Comparison of ENCODE assay signal across 21 cellular contexts in the genomic region with DNA sequence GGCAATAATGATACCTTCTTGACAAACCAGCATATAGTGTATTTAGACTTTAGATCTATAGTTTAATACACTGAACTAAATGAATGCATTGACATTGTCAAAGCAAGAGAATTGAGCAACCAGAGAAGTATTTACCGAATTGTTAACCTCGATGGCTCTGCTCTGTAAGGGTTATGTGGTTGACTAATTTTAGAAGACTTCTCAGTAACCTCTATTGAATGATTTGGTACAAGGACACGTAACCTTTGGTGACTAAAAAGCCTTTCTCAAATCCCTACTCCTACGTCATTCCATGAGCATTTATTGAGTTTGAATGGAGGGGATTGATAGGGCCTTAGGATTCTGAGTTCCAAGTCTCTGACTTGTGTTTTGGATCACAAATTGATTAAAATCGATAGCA.
"Had no signal": no experiment of that assay in that cellular context is flagged by ENCODE, and none has a peak within 500 bp of the region (broad histone marks: within the 10 kb centered on the region; RNA-seq: fewer than 3 reads in every experiment).

No MANE protein-coding gene starts in this region.

- H3K9me3 ChIP-seq: prostate gland, right atrium auricular region, thoracic aorta, upper lobe of right lung had no signal

- DNase-seq: activated CD4-positive, alpha-beta T cell treated with anti-CD3 and anti-CD28 coated beads, Interleukin-2, amount 50 U/mL, for 48 hours; activated gamma-delta T cell treated with Interleukin-2 at 50 U/mL for 16 hours; activated T-cell treated with anti-CD3 and anti-CD28 coated beads for 4 hours; amygdala; effector CD4-positive, alpha-beta T cell; hippocampal formation; islet precursor cell; stimulated activated CD4-positive, alpha-beta T cell treated with anti-CD3 and anti-CD28 coated beads, Interleukin-4, amount 100 ng/mL, for 24 hours; SW 1271; T-helper 2 cell; upper lobe of right lung had no signal

- H3K4me1 ChIP-seq: prostate gland had no signal

- H3K4me3 ChIP-seq: coronary artery, prostate gland, right atrium auricular region, skin epidermis, thoracic aorta, upper lobe of right lung had no signal

- H3K36me3 ChIP-seq: prostate gland, right atrium auricular region, thoracic aorta, upper lobe of right lung had no signal

- H3K4me3 Mint-ChIP-seq: activated naive CD8-positive, alpha-beta T cell; activated T-helper 1 cell treated with anti-CD3 and anti-CD28 coated beads, Interleukin-12 subunit alpha, Interleukin-12 subunit beta, Interleukin-2, Interleukin-4 antibody, amounts not matched to agents 30 ng/mL and 10 ng/mL and 1 ng/mL, durations not matched to agents 14 hours and 24 hours and 36 hours; brain; central memory CD8-positive, alpha-beta T cell; stimulated activated memory B cell treated with anti-CD40 and anti-IgM and Interleukin-4, amounts not matched to agents 10 μg/mL and 1 μg/mL and 100 μg/mL, for 72 hours had no signal

- H3K27ac Mint-ChIP-seq: activated naive CD8-positive, alpha-beta T cell; activated T-helper 1 cell treated with anti-CD3 and anti-CD28 coated beads, Interleukin-12 subunit alpha, Interleukin-12 subunit beta, Interleukin-2, Interleukin-4 antibody, amounts not matched to agents 30 ng/mL and 10 ng/mL and 1 ng/mL, durations not matched to agents 14 hours and 24 hours and 36 hours; brain; stimulated activated memory B cell treated with anti-CD40 and anti-IgM and Interleukin-4, amounts not matched to agents 10 μg/mL and 1 μg/mL and 100 μg/mL, for 72 hours had no signal

- H3K9me3 Mint-ChIP-seq: activated T-helper 1 cell treated with anti-CD3 and anti-CD28 coated beads, Interleukin-12 subunit alpha, Interleukin-12 subunit beta, Interleukin-2, Interleukin-4 antibody, amounts not matched to agents 30 ng/mL and 10 ng/mL and 1 ng/mL, durations not matched to agents 14 hours and 24 hours and 36 hours; central memory CD8-positive, alpha-beta T cell; stimulated activated memory B cell treated with anti-CD40 and anti-IgM and Interleukin-4, amounts not matched to agents 10 μg/mL and 1 μg/mL and 100 μg/mL, for 72 hours had no signal

- ATAC-seq: stimulated activated memory B cell treated with anti-CD40 and anti-IgM and Interleukin-4, amounts not matched to agents 10 μg/mL and 1 μg/mL and 100 μg/mL, for 72 hours; upper lobe of right lung had no signal

- H3K27ac ChIP-seq: prostate gland, thoracic aorta, upper lobe of right lung had no signal

- H3K27me3 ChIP-seq: right atrium auricular region, upper lobe of right lung had no signal

- H3K4me1 Mint-ChIP-seq: brain had no signal

- H3K27me3 Mint-ChIP-seq: activated naive CD8-positive, alpha-beta T cell; brain; central memory CD8-positive, alpha-beta T cell; stimulated activated memory B cell treated with anti-CD40 and anti-IgM and Interleukin-4, amounts not matched to agents 10 μg/mL and 1 μg/mL and 100 μg/mL, for 72 hours had no signal
